16 cellular contexts compared by ENCODE assay signal in genomic region chr1:223250632-223251015, GRCh38.
DNase-seq lines count a peak whose midpoint lies in the region; ATAC-seq, FAIRE-seq and TF ChIP-seq lines count a peak whose summit lies in the region.
"Had no signal": no experiment of that assay in that cellular context is flagged by ENCODE, and none has a peak within 500 bp of the region (broad histone marks: within the 10 kb centered on the region; RNA-seq: fewer than 3 reads in every experiment).

No MANE protein-coding gene starts in this region.

- POLR2A ChIA-PET in HepG2 (lab: Yijun Ruan, JAX), result no interaction called here
- POLR2A ChIA-PET in activated CD4-positive, alpha-beta T cell treated with anti-CD3 and anti-CD28 coated beads, Interleukin-2, amount 10 ng/mL, durations not matched to agents 7 days and 5 days (lab: Charles Lee), result no interaction called here

- H3K9ac ChIP-seq in liver (ENCODE audit: low read depth in 1 of 2, low read length in 2 of 2) (no peak overlapping the region), HepG2 (ENCODE audit: insufficient read depth, low read depth, low read length) (no peak overlapping the region)

- H3K36me3 ChIP-seq in liver (ENCODE audit: control insufficient read depth in 4 of 4, insufficient read depth in 3 of 4, low read depth in 1 of 4, low read length in 3 of 4), result no peaks in the 10 kb centered on the region
- H3K36me3 ChIP-seq in HepG2 (replicated peaks in 1 of 2; ENCODE audit: control insufficient read depth in 1 of 2, insufficient read depth in 2 of 2, low read length in 2 of 2), result no peaks in the 10 kb centered on the region
- no peaks in the 10 kb centered on the region for H3K36me3 ChIP-seq in right lobe of liver
- H3K36me3 ChIP-seq: Peyer's patch, SJCRH30 had no signal

- H3K9me3 ChIP-seq in liver (ENCODE audit: control insufficient read depth in 4 of 4, low read length in 3 of 4) (no peaks in the 10 kb centered on the region), HepG2 (ENCODE audit: low read length) (no peaks in the 10 kb centered on the region), right lobe of liver (no peaks in the 10 kb centered on the region)
- H3K9me3 ChIP-seq: Peyer's patch had no signal

- no peak overlapping the region for H3K4me3 Mint-ChIP-seq in activated CD4-positive, alpha-beta T cell treated with anti-CD3 and anti-CD28 coated beads, Interleukin-2, amount 10 ng/mL, durations not matched to agents 7 days and 5 days
- H3K4me3 Mint-ChIP-seq: IgD-negative memory B cell had no signal

- no peak overlapping the region for H2AFZ ChIP-seq in HepG2 (ENCODE audit: low read length)

- TF ChIP-seq POLR2A in HepG2 (IDR thresholded peaks at IDR 0.05; ENCODE audit: insufficient read depth in 1 of 2, low read depth in 2 of 2, low read length in 2 of 2) (no peak), right lobe of liver (IDR thresholded peaks at IDR 0.05) (no peak)

- in situ Hi-C loops in HepG2 (cut with HindIII; ENCODE audit: extremely low pct_ligation_motif_present, low pct_unique_long_range_greater_than_20kb), result no loop called here

- H3K4me3 ChIP-seq in liver (ENCODE audit: low read depth in 1 of 3, low read length in 3 of 3) (no peak overlapping the region), HepG2 (replicated peaks in 1 of 3; ENCODE audit: insufficient read depth in 1 of 3, low read depth in 2 of 3, low read length in 3 of 3) (no peak overlapping the region), right lobe of liver (no peak overlapping the region)
- H3K4me3 ChIP-seq: Peyer's patch, SJCRH30 had no signal

- peaks cover 4% of the 10 kb centered on the region for H3K9me3 Mint-ChIP-seq in activated CD4-positive, alpha-beta T cell treated with anti-CD3 and anti-CD28 coated beads, Interleukin-2, amount 10 ng/mL, durations not matched to agents 7 days and 5 days
- H3K9me3 Mint-ChIP-seq: CD14-positive monocyte had no signal

- H3K4me2 ChIP-seq in HepG2 (ENCODE audit: low read depth, low read length), result no peak overlapping the region

- TF ChIP-seq EP300 in HepG2 (IDR thresholded peaks at IDR 0.05; ENCODE audit: low read depth in 2 of 2, low read length in 2 of 2), result no peak
- no peak for TF ChIP-seq EP300 in HepG2 (CRISPR knock-in tag; IDR thresholded peaks at IDR 0.05; ENCODE audit: borderline replicate concordance)

- no peaks in the 10 kb centered on the region for H3K36me3 Mint-ChIP-seq in activated CD4-positive, alpha-beta T cell treated with anti-CD3 and anti-CD28 coated beads, Interleukin-2, amount 10 ng/mL, durations not matched to agents 7 days and 5 days (ENCODE audit: low read depth)
- H3K36me3 Mint-ChIP-seq: CD14-positive monocyte, IgD-negative memory B cell had no signal

- H3K4me1 Mint-ChIP-seq in activated CD4-positive, alpha-beta T cell treated with anti-CD3 and anti-CD28 coated beads, Interleukin-2, amount 10 ng/mL, durations not matched to agents 7 days and 5 days, result peaks cover 25% of the 10 kb centered on the region
- H3K4me1 Mint-ChIP-seq: IgD-negative memory B cell had no signal

- H3K27me3 ChIP-seq in liver (ENCODE audit: control insufficient read depth in 4 of 4, insufficient read depth in 4 of 4, low read length in 3 of 4) (no peaks in the 10 kb centered on the region), HepG2 (ENCODE audit: control insufficient read depth in 1 of 2, insufficient read depth in 2 of 2, low read length in 2 of 2) (peaks cover 0 to 7% of the 10 kb centered on the region in 2 experiments; a peak in 1 of 5 replicates), right lobe of liver (no peaks in the 10 kb centered on the region)
- H3K27me3 ChIP-seq: Peyer's patch, SJCRH30 had no signal

- WGBS in liver, result 89% methylated on average over 6 of the region's 6 CpGs
- 52% methylated on average over 6 of the region's 6 CpGs for WGBS in HepG2 (ENCODE audit: low lambda C conversion rate)
- WGBS in right lobe of liver (ENCODE audit: insufficient coverage, low coverage, low lambda C conversion rate, missing lambda C conversion rate), result 83% methylated on average over 5 of the region's 6 CpGs

- TF ChIP-seq RAD21 in liver (IDR thresholded peaks at IDR 0.05) (no peak), HepG2 (CRISPR knock-in tag; IDR thresholded peaks at IDR 0.05) (no peak)

- CTCF ChIA-PET in HepG2 (lab: Yijun Ruan, JAX; ENCODE audit: low intra/inter-chr PET ratio, low total read pairs), result no interaction called here
- CTCF ChIA-PET in activated CD4-positive, alpha-beta T cell treated with anti-CD3 and anti-CD28 coated beads, Interleukin-2, amount 10 ng/mL, durations not matched to agents 7 days and 5 days (lab: Charles Lee), result interaction anchor here (0.8 to 1.6 kb wide), 3 partner anchors 30 to 230 kb away, joined by 3 to 4 read pairs (median 3); no protein-coding TSS in a partner anchor

- TF ChIP-seq CTCF in liver (IDR thresholded peaks at IDR 0.05; ENCODE audit: low read depth, low read length, missing input control) (no peak), HepG2 (CRISPR knock-in tag; IDR thresholded peaks at IDR 0.05) (no peak), right lobe of liver (IDR thresholded peaks at IDR 0.05) (no peak)

- H3K27me3 Mint-ChIP-seq in activated CD4-positive, alpha-beta T cell treated with anti-CD3 and anti-CD28 coated beads, Interleukin-2, amount 10 ng/mL, durations not matched to agents 7 days and 5 days, result no peaks in the 10 kb centered on the region

- intact Hi-C loops in HepG2 (cut with micrococcal nuclease; ENCODE audit: unreplicated experiment) (loop anchor here (10.0 kb wide), 1 partner anchor 106 kb away; the partner anchor contains the start of gene TLR5), right lobe of liver (cut with DNase I) (no loop called here)

- H3K27ac Mint-ChIP-seq in activated CD4-positive, alpha-beta T cell treated with anti-CD3 and anti-CD28 coated beads, Interleukin-2, amount 10 ng/mL, durations not matched to agents 7 days and 5 days, result no peak overlapping the region
- H3K27ac Mint-ChIP-seq: IgD-negative memory B cell had no signal

- FAIRE-seq in HepG2 (lab: Jason Lieb, UNC), result no peak
- FAIRE-seq: H1 had no signal

- DNase-seq in HepG2 (ENCODE audit: low spot score), result no peak
- DNase-seq in ecto neural progenitor cell (ENCODE audit: low spot score), result peak; percentile 16
- DNase-seq in right lobe of liver, result no peak
- DNase-seq in activated CD4-positive, alpha-beta T cell treated with anti-CD3 and anti-CD28 coated beads, Interleukin-2, amount 10 ng/mL, durations not matched to agents 7 days and 5 days, result no peak
- DNase-seq in AG08395 (ENCODE audit: low spot score), result no peak
- DNase-seq: NCI-H1694, NCI-H2081 treated with DMSO at 0.1 percent for 48 hours, NCI-H524 treated with DMSO at 0.1 percent for 48 hours, NCI-H82, Peyer's patch, SJCRH30 had no signal

- H3K27ac ChIP-seq in liver (ENCODE audit: low read depth in 1 of 2, low read length in 2 of 2) (peak overlapping the region; percentile 64 to 69), HepG2 (ENCODE audit: extremely low read length, insufficient read depth, low read length) (no peak overlapping the region), right lobe of liver (peak overlapping the region in 2 of 3 donors; percentile 82 to 85)
- H3K27ac ChIP-seq: Peyer's patch, SJCRH30 had no signal

- H3K79me2 ChIP-seq in HepG2 (ENCODE audit: insufficient read depth, low read length), result no peaks in the 10 kb centered on the region

- H4K20me1 ChIP-seq in HepG2 (ENCODE audit: insufficient read depth, low read length), result no peaks in the 10 kb centered on the region

- ATAC-seq in HepG2 (no peak), right lobe of liver (no peak), GM18519 (IDR thresholded peaks at IDR 0.05; ENCODE audit: low FRiP score, unreplicated experiment) (no peak)

- BruUV-seq in HepG2 (replicated peaks; lab: Mats Ljungman, UMichigan), result no TSS peak

- peaks cover 12 to 33% (median 20%) of the 10 kb centered on the region in 4 donors for H3K4me1 ChIP-seq in liver (ENCODE audit: control insufficient read depth in 4 of 4, insufficient read depth in 4 of 4, low read length in 3 of 4)
- peaks cover 13% of the 10 kb centered on the region for H3K4me1 ChIP-seq in HepG2 (ENCODE audit: insufficient read depth, low read length)
- H3K4me1 ChIP-seq in right lobe of liver, result peaks cover 0 to 32% (median 15%) of the 10 kb centered on the region in 4 donors
- H3K4me1 ChIP-seq: Peyer's patch, SJCRH30 had no signal

TF ChIP-seq in HepG2, 621 proteins besides CTCF, POLR2A, EP300 and RAD21 (continues in another document):
- TF ChIP-seq SP140L (CRISPR knock-in tag; IDR thresholded peaks at IDR 0.05; ENCODE audit: borderline replicate concordance), result no peak
- TF ChIP-seq CCAR2 (optimal IDR thresholded peaks at IDR 0.05; ENCODE audit: low read depth, low read length), result no peak
- TF ChIP-seq ZNF773 (CRISPR knock-in tag; IDR thresholded peaks at IDR 0.05; ENCODE audit: borderline replicate concordance), result no peak
- TF ChIP-seq CHCHD3 (CRISPR knock-in tag; IDR thresholded peaks at IDR 0.05), result no peak
- TF ChIP-seq RORA (CRISPR knock-in tag; IDR thresholded peaks at IDR 0.05), result no peak
- TF ChIP-seq KDM3A (CRISPR knock-in tag; IDR thresholded peaks at IDR 0.05; ENCODE audit: low read depth), result no peak
- no peak for TF ChIP-seq ZSCAN12 (CRISPR knock-in tag; IDR thresholded peaks at IDR 0.05)
- TF ChIP-seq HOXD1 (CRISPR knock-in tag; IDR thresholded peaks at IDR 0.05), result no peak
- TF ChIP-seq, protein P1, sequence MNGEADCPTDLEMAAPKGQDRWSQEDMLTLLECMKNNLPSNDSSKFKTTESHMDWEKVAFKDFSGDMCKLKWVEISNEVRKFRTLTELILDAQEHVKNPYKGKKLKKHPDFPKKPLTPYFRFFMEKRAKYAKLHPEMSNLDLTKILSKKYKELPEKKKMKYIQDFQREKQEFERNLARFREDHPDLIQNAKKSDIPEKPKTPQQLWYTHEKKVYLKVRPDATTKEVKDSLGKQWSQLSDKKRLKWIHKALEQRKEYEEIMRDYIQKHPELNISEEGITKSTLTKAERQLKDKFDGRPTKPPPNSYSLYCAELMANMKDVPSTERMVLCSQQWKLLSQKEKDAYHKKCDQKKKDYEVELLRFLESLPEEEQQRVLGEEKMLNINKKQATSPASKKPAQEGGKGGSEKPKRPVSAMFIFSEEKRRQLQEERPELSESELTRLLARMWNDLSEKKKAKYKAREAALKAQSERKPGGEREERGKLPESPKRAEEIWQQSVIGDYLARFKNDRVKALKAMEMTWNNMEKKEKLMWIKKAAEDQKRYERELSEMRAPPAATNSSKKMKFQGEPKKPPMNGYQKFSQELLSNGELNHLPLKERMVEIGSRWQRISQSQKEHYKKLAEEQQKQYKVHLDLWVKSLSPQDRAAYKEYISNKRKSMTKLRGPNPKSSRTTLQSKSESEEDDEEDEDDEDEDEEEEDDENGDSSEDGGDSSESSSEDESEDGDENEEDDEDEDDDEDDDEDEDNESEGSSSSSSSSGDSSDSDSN (CRISPR knock-in tag; IDR thresholded peaks at IDR 0.05), result no peak
- no peak for TF ChIP-seq TEF (CRISPR knock-in tag; IDR thresholded peaks at IDR 0.05)
